Comparison of ENCODE assay signal across 3 cellular contexts in genomic region chr4:137070614-137071013, GRCh38.
TF ChIP-seq lines count a peak whose summit lies in the region.

No MANE protein-coding gene starts in this region.

TF ChIP-seq in SK-N-SH, 30 proteins besides CTCF, POLR2A, EP300 and RAD21 (continued from another document and continues in another):
- no peak for TF ChIP-seq REST (IDR thresholded peaks at IDR 0.05; ENCODE audit: low read depth, low read length)
- no peak for TF ChIP-seq MXI1 (IDR thresholded peaks at IDR 0.05; ENCODE audit: low read depth, low read length)
- no peak for TF ChIP-seq SIN3A (IDR thresholded peaks at IDR 0.05; ENCODE audit: borderline replicate concordance, low read depth, low read length)
- no peak for TF ChIP-seq RCOR1 (IDR thresholded peaks at IDR 0.05; ENCODE audit: low read length)
- no peak for TF ChIP-seq GABPA (IDR thresholded peaks at IDR 0.05; ENCODE audit: low read depth)
- TF ChIP-seq TAF1 (IDR thresholded peaks at IDR 0.05; ENCODE audit: borderline replicate concordance, low read depth, low read length), result no peak
- no peak for TF ChIP-seq ZBTB33 (IDR thresholded peaks at IDR 0.05; ENCODE audit: borderline replicate concordance, low read depth)
- no peak for TF ChIP-seq CHD2 (IDR thresholded peaks at IDR 0.05; ENCODE audit: low read length, partially characterized antibody)
- no peak for TF ChIP-seq POLR2AphosphoS5 (IDR thresholded peaks at IDR 0.05; ENCODE audit: low read depth, low read length)
- no peak for TF ChIP-seq FOXM1 (IDR thresholded peaks at IDR 0.05; ENCODE audit: low read depth)
- TF ChIP-seq IRF3 (IDR thresholded peaks at IDR 0.05; ENCODE audit: low read depth, low read length), result no peak
- no peak for TF ChIP-seq FOXJ3 (CRISPR knock-in tag; IDR thresholded peaks at IDR 0.05)

TF ChIP-seq in SK-N-SH treated with all-trans-retinoic acid at 6 μM for 48 hours, 23 proteins besides CTCF, POLR2A, EP300 and RAD21:
- TF ChIP-seq CREB5 (CRISPR knock-in tag; IDR thresholded peaks at IDR 0.05; ENCODE audit: low read depth) (no peak), TOX (CRISPR knock-in tag; IDR thresholded peaks at IDR 0.05; ENCODE audit: borderline replicate concordance) (no peak), ARNTL (CRISPR knock-in tag; IDR thresholded peaks at IDR 0.05; ENCODE audit: borderline replicate concordance, low read depth) (no peak), TSHZ2 (CRISPR knock-in tag; IDR thresholded peaks at IDR 0.05) (no peak), ZC3H10 (CRISPR knock-in tag; IDR thresholded peaks at IDR 0.05) (no peak), PPARA (CRISPR knock-in tag; IDR thresholded peaks at IDR 0.05; ENCODE audit: borderline replicate concordance) (no peak), RARB (CRISPR knock-in tag; IDR thresholded peaks at IDR 0.05) (no peak), SNAI2 (CRISPR knock-in tag; IDR thresholded peaks at IDR 0.05) (no peak), ZNF70 (CRISPR knock-in tag; IDR thresholded peaks at IDR 0.05) (no peak), ZNF565 (CRISPR knock-in tag; conservative IDR thresholded peaks at IDR 0.05; ENCODE audit: low read depth) (no peak), ESRRG (CRISPR knock-in tag; IDR thresholded peaks at IDR 0.05) (no peak), OSR1 (CRISPR knock-in tag; IDR thresholded peaks at IDR 0.05) (no peak), ZFP3 (CRISPR knock-in tag; IDR thresholded peaks at IDR 0.05) (no peak)

TF ChIP-seq in HepG2, 621 proteins besides CTCF, POLR2A, EP300 and RAD21 (continued from another document):
- TF ChIP-seq MNT (IDR thresholded peaks at IDR 0.05) (no peak), BRCA1 (CRISPR knock-in tag; IDR thresholded peaks at IDR 0.05) (no peak), FLYWCH1 (CRISPR knock-in tag; IDR thresholded peaks at IDR 0.05) (no peak), THAP8 (CRISPR knock-in tag; IDR thresholded peaks at IDR 0.05; ENCODE audit: borderline replicate concordance) (no peak), ZNF143 (CRISPR knock-in tag; IDR thresholded peaks at IDR 0.05) (no peak), ZNF260 (CRISPR knock-in tag; IDR thresholded peaks at IDR 0.05; ENCODE audit: borderline replicate concordance, low read depth) (no peak), SETDB1 (CRISPR knock-in tag; IDR thresholded peaks at IDR 0.05; ENCODE audit: borderline replicate concordance) (no peak), GZF1 (CRISPR knock-in tag; IDR thresholded peaks at IDR 0.05) (no peak), RFX5 (IDR thresholded peaks at IDR 0.05; ENCODE audit: low read depth, low read length) (no peak), TCF7L2 (IDR thresholded peaks at IDR 0.05; ENCODE audit: low read depth, low read length) (no peak), KDM1A (CRISPR knock-in tag; IDR thresholded peaks at IDR 0.05) (no peak), ESRRA (CRISPR knock-in tag; IDR thresholded peaks at IDR 0.05; ENCODE audit: low read depth) (no peak), ZNF562 (CRISPR knock-in tag; IDR thresholded peaks at IDR 0.05; ENCODE audit: borderline replicate concordance) (no peak)
